Comparison of ENCODE assay signal across 10 cellular contexts in the genomic region with DNA sequence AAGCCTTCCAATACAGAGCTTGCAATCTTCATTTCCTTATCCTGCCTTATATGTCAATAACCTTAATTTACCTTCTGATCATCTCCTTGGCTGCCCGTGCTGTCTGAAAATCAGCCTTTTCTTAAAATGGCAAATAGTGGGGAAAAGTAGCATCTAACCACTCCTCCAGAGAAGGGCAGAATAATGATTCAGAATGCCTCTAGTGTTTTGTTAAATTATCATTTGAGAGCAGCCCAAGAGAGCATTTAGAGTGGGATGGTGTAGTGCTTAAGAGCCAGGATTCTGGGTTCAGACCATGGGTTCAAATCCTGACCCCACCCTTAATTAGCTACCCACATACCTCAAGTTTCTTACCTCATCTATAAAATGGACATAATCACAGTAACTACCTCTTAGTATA. TPM values are rescaled to one million over a fixed set of nuclear protein-coding genes. Genes with fewer than 3 reads are reported as not detected.
DNase-seq lines count a peak whose midpoint lies in the region; ATAC-seq lines count a peak whose summit lies in the region.
"Had no signal": no experiment of that assay in that cellular context is flagged by ENCODE, and none has a peak within 500 bp of the region (broad histone marks: within the 10 kb centered on the region; RNA-seq: fewer than 3 reads in every experiment).

No MANE protein-coding gene starts in this region.

- no peak overlapping the region for H3K18ac ChIP-seq in mesenchymal stem cell (ENCODE audit: low read depth in 1 of 2, low read length in 2 of 2)

- H3K36me3 ChIP-seq in mesenchymal stem cell (ENCODE audit: control insufficient read depth in 1 of 2, insufficient read depth in 2 of 2, low read depth in 1 of 2, low read length in 2 of 2) = no peaks in the 10 kb centered on the region
- H3K36me3 ChIP-seq in subcutaneous abdominal adipose tissue (ENCODE audit: control insufficient read depth in 5 of 5, insufficient read depth in 5 of 5, low read length in 5 of 5) = no peaks in the 10 kb centered on the region

- H3K4ac ChIP-seq in mesenchymal stem cell (ENCODE audit: low read depth in 1 of 2, low read length in 2 of 2) = no peak overlapping the region

- H2AFZ ChIP-seq in mesenchymal stem cell (ENCODE audit: low read depth, low read length) = no peak overlapping the region

- no peaks in the 10 kb centered on the region for H3K9me3 Mint-ChIP-seq in activated T-cell treated with anti-CD3 and anti-CD28 coated beads, Interleukin-2, amount 50 U/mL, for 4 hours
- no peaks in the 10 kb centered on the region for H3K9me3 Mint-ChIP-seq in activated naive CD8-positive, alpha-beta T cell treated with anti-CD3 and anti-CD28 coated beads for 36 hours

- H3K14ac ChIP-seq in mesenchymal stem cell (ENCODE audit: low read length in 2 of 2) = no peak overlapping the region

- H3K9me3 ChIP-seq in mesenchymal stem cell (ENCODE audit: control insufficient read depth, low read length) (no peaks in the 10 kb centered on the region), subcutaneous abdominal adipose tissue (ENCODE audit: control insufficient read depth in 5 of 5, low read length in 5 of 5) (no peaks in the 10 kb centered on the region)

- H4K91ac ChIP-seq in mesenchymal stem cell (ENCODE audit: low read length) = no peak overlapping the region

- H2BK12ac ChIP-seq in mesenchymal stem cell (ENCODE audit: low read length in 2 of 2) = no peak overlapping the region

- H3K27me3 ChIP-seq in mesenchymal stem cell (ENCODE audit: control insufficient read depth in 1 of 2, insufficient read depth in 1 of 2, low read length in 2 of 2) (no peaks in the 10 kb centered on the region), subcutaneous abdominal adipose tissue (ENCODE audit: control insufficient read depth in 5 of 5, insufficient read depth in 4 of 5, low read length in 5 of 5) (no peaks in the 10 kb centered on the region)

- no peak for DNase-seq in activated T-cell treated with anti-CD3 and anti-CD28 coated beads, Interleukin-2, amount 50 U/mL, for 4 hours
- DNase-seq in activated T-cell treated with anti-CD3 and anti-CD28 coated beads, Interleukin-2, amount 50 U/mL, for 48 hours = no peak
- no peak for DNase-seq in activated naive CD8-positive, alpha-beta T cell treated with anti-CD3 and anti-CD28 coated beads for 36 hours
- no peak for DNase-seq in mesenchymal stem cell
- DNase-seq in islet precursor cell = no peak
- no peak for DNase-seq in UCSD-AML1 (lab: John Stamatoyannopoulos, UW; ENCODE audit: unreplicated experiment)
- DNase-seq: SHP77 had no signal

- peak overlapping the region; percentile 80 for H3K9ac ChIP-seq in mesenchymal stem cell (ENCODE audit: low read length)
- no peak overlapping the region for H3K9ac ChIP-seq in subcutaneous abdominal adipose tissue (ENCODE audit: low read length in 5 of 5)

- H3K27me3 Mint-ChIP-seq in activated T-cell treated with anti-CD3 and anti-CD28 coated beads, Interleukin-2, amount 50 U/mL, for 4 hours (ENCODE audit: low read depth) = no peaks in the 10 kb centered on the region
- H3K27me3 Mint-ChIP-seq in activated naive CD8-positive, alpha-beta T cell treated with anti-CD3 and anti-CD28 coated beads for 36 hours = no peaks in the 10 kb centered on the region

- H3K4me1 ChIP-seq in mesenchymal stem cell (ENCODE audit: control insufficient read depth, insufficient read depth, low read depth, low read length) (peaks cover 8% of the 10 kb centered on the region), subcutaneous abdominal adipose tissue (ENCODE audit: control insufficient read depth in 5 of 5, insufficient read depth in 5 of 5, low read length in 5 of 5) (peaks cover 6 to 43% (median 33%) of the 10 kb centered on the region in 5 donors)

- H3K36me3 Mint-ChIP-seq in activated T-cell treated with anti-CD3 and anti-CD28 coated beads, Interleukin-2, amount 50 U/mL, for 4 hours (ENCODE audit: insufficient read depth) = no peaks in the 10 kb centered on the region
- no peaks in the 10 kb centered on the region for H3K36me3 Mint-ChIP-seq in activated naive CD8-positive, alpha-beta T cell treated with anti-CD3 and anti-CD28 coated beads for 36 hours

- peak overlapping the region in 1 of 2 experiments; percentile 28 for H3K4me3 ChIP-seq in mesenchymal stem cell (ENCODE audit: insufficient read depth in 1 of 2, low read depth in 1 of 2, low read length in 2 of 2)
- peak overlapping the region in 1 of 5 donors; percentile 5 for H3K4me3 ChIP-seq in subcutaneous abdominal adipose tissue (ENCODE audit: low read depth in 1 of 5, low read length in 5 of 5)

- no peak overlapping the region for H3K23ac ChIP-seq in mesenchymal stem cell (ENCODE audit: low read length in 2 of 2)

- H3K79me1 ChIP-seq in mesenchymal stem cell (replicated peaks; ENCODE audit: low read length, poor library complexity, severe bottlenecking) = no peaks in the 10 kb centered on the region

- no peak overlapping the region for H2BK15ac ChIP-seq in mesenchymal stem cell (ENCODE audit: low read depth, poor library complexity, severe bottlenecking)

- ATAC-seq in activated T-cell treated with anti-CD3 and anti-CD28 coated beads, Interleukin-2, amount 50 U/mL, for 4 hours = peak; percentile 38 to 46
- no peak for ATAC-seq in GM19395 (IDR thresholded peaks at IDR 0.05; ENCODE audit: unreplicated experiment)

- peaks cover 39% of the 10 kb centered on the region for H3K4me1 Mint-ChIP-seq in activated T-cell treated with anti-CD3 and anti-CD28 coated beads, Interleukin-2, amount 50 U/mL, for 4 hours (ENCODE audit: low read depth)
- peaks cover 29% of the 10 kb centered on the region for H3K4me1 Mint-ChIP-seq in activated naive CD8-positive, alpha-beta T cell treated with anti-CD3 and anti-CD28 coated beads for 36 hours

- no peak overlapping the region for H2AK5ac ChIP-seq in mesenchymal stem cell (ENCODE audit: low read length, severe bottlenecking)

- no CpG with 5 or more reads among the region's 1 CpG for WGBS in mesenchymal stem cell

- H3K4me2 ChIP-seq in mesenchymal stem cell (ENCODE audit: low read length, poor library complexity, severe bottlenecking) = no peak overlapping the region

- peak overlapping the region; percentile 85 for H3K27ac Mint-ChIP-seq in activated naive CD8-positive, alpha-beta T cell treated with anti-CD3 and anti-CD28 coated beads for 36 hours

- H4K8ac ChIP-seq in mesenchymal stem cell (ENCODE audit: low read length) = no peak overlapping the region

- no peak overlapping the region for H2BK120ac ChIP-seq in mesenchymal stem cell (ENCODE audit: low read depth, low read length)

- no peak overlapping the region for H2BK5ac ChIP-seq in mesenchymal stem cell (ENCODE audit: low read depth, low read length, poor library complexity, severe bottlenecking)

- H3K27ac ChIP-seq in mesenchymal stem cell (ENCODE audit: low read length, poor library complexity, severe bottlenecking) (no peak overlapping the region), subcutaneous abdominal adipose tissue (ENCODE audit: low read depth, low read length) (peak overlapping the region; percentile 75)

- H3K4me3 Mint-ChIP-seq in activated T-cell treated with anti-CD3 and anti-CD28 coated beads, Interleukin-2, amount 50 U/mL, for 4 hours = peak overlapping the region; percentile 72
- peak overlapping the region; percentile 76 for H3K4me3 Mint-ChIP-seq in activated naive CD8-positive, alpha-beta T cell treated with anti-CD3 and anti-CD28 coated beads for 36 hours

RNA-seq across cellular contexts. Expression of a gene that starts 4.6 kb away (rescaled TPM):
- under 1 TPM in 2 of 3 donors, not detected in 1; 0.19 to 0.32 TPM for total RNA-seq in activated T-cell treated with anti-CD3 and anti-CD28 coated beads, Interleukin-2, amount 50 U/mL, for 4 hours
- total RNA-seq in activated naive CD8-positive, alpha-beta T cell treated with anti-CD3 and anti-CD28 coated beads for 36 hours = 1 to 10 TPM; 2.3 to 2.7 TPM
- polyA plus RNA-seq in mesenchymal stem cell (2013, experiment 1 of 2) = 0.10 TPM
- polyA plus RNA-seq in mesenchymal stem cell (2013, experiment 2 of 2) = 0.10 TPM

RNA-seq across cellular contexts. Expression of a gene that starts 8.0 kb away (rescaled TPM):
- total RNA-seq in activated T-cell treated with anti-CD3 and anti-CD28 coated beads, Interleukin-2, amount 50 U/mL, for 4 hours = 10 to 100 TPM; 82.2 to 90.5 (median 88.6) TPM
- total RNA-seq in activated naive CD8-positive, alpha-beta T cell treated with anti-CD3 and anti-CD28 coated beads for 36 hours = 10 to 100 TPM; 71.8 to 79.7 TPM
- 16.3 TPM for polyA plus RNA-seq in mesenchymal stem cell (2013, experiment 1 of 2)
- 16.3 TPM for polyA plus RNA-seq in mesenchymal stem cell (2013, experiment 2 of 2)

RNA-seq across cellular contexts. Expression of a gene that starts 16.9 kb away (rescaled TPM):
- total RNA-seq in activated T-cell treated with anti-CD3 and anti-CD28 coated beads, Interleukin-2, amount 50 U/mL, for 4 hours = 10 to 100 TPM; 90.4 to 97.2 (median 96.5) TPM
- total RNA-seq in activated naive CD8-positive, alpha-beta T cell treated with anti-CD3 and anti-CD28 coated beads for 36 hours = 100 to 1,000 TPM; 136 to 137 TPM
- polyA plus RNA-seq in mesenchymal stem cell (2013, experiment 1 of 2) = 161 TPM
- polyA plus RNA-seq in mesenchymal stem cell (2013, experiment 2 of 2) = 158 TPM

RNA-seq across cellular contexts. Expression of a gene that starts 35.8 kb away (rescaled TPM):
- total RNA-seq in activated T-cell treated with anti-CD3 and anti-CD28 coated beads, Interleukin-2, amount 50 U/mL, for 4 hours = not detected
- under 1 TPM in 1 of 2 experiments, not detected in 1; 0.06 TPM for total RNA-seq in activated naive CD8-positive, alpha-beta T cell treated with anti-CD3 and anti-CD28 coated beads for 36 hours
- polyA plus RNA-seq in mesenchymal stem cell (2013, experiment 1 of 2) = 0.03 TPM
- polyA plus RNA-seq in mesenchymal stem cell (2013, experiment 2 of 2) = 0.01 TPM

RNA-seq across cellular contexts. Expression of a gene that starts 58.3 kb away (rescaled TPM):
- not detected for total RNA-seq in activated T-cell treated with anti-CD3 and anti-CD28 coated beads, Interleukin-2, amount 50 U/mL, for 4 hours
- total RNA-seq in activated naive CD8-positive, alpha-beta T cell treated with anti-CD3 and anti-CD28 coated beads for 36 hours = not detected
- polyA plus RNA-seq in mesenchymal stem cell (2013, experiment 1 of 2) = not detected
- not detected for polyA plus RNA-seq in mesenchymal stem cell (2013, experiment 2 of 2)
- total RNA-seq: ureter had no signal
